Comparison of ENCODE assay signal across 8 cellular contexts in genomic region chr5:131263648-131264452, GRCh38. TPM values are rescaled to one million over a fixed set of nuclear protein-coding genes. Genes with fewer than 3 reads are reported as not detected.
A peak's percentile ranks its signal among the peaks of the same experiment; 100 is the strongest.
DNase-seq lines count a peak whose midpoint lies in the region; ATAC-seq and TF ChIP-seq lines count a peak whose summit lies in the region.

A gene with protein sequence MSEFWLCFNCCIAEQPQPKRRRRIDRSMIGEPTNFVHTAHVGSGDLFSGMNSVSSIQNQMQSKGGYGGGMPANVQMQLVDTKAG (plus strand): TSS chr5:131264053. CDS start chr5:131359494, 95,441 bp downstream.

- H3K4me3 ChIP-seq in coronary artery, result peak within 1 kb of the TSS; percentile 86

- TF ChIP-seq CTCF in AG09319 (IDR thresholded peaks at IDR 0.05; ENCODE audit: low read depth, low read length), result no peak
- TF ChIP-seq CTCF in coronary artery (IDR thresholded peaks at IDR 0.05), result no peak

- ATAC-seq in GM18873 (IDR thresholded peaks at IDR 0.05; ENCODE audit: low FRiP score, unreplicated experiment) (peak; percentile 61), HG03139 (IDR thresholded peaks at IDR 0.05; ENCODE audit: unreplicated experiment) (peak; percentile 81)

- DNase-seq in AG09319 (ENCODE audit: extremely low read depth, low read depth), result peak; percentile 52
- DNase-seq in NCI-H460 (ENCODE audit: extremely low read depth, low read depth), result peak; percentile 81
- peak; percentile 85 for DNase-seq in activated CD4-positive, alpha-beta T cell treated with anti-CD3 and anti-CD28 coated beads for 48 hours
- DNase-seq in coronary artery (ENCODE audit: low spot score), result peak; percentile 89
- peak; percentile 97 for DNase-seq in left kidney (ENCODE audit: low read depth, low spot score)
- peak; percentile 84 to 85 for DNase-seq in stimulated activated CD4-positive, alpha-beta T cell treated with anti-CD3 and anti-CD28 coated beads, Interleukin-2, amount 100 ng/mL, for 24 hours

- peak within 1 kb of the TSS; percentile 81 to 86 for H3K27ac ChIP-seq in coronary artery

RNA-seq across cellular contexts. Expression of the gene that starts here (rescaled TPM):
- total RNA-seq in NCI-H460 (2014; rRNA removed; shearing (Covaris generic)), result 45.9 and 51.8 TPM in 2 replicates
- polyA plus RNA-seq in NCI-H460 (2014; cell fraction: nucleus; rRNA removed), result 23.1 and 24.8 TPM in 2 replicates

Comparison
In these comparisons a context has a peak if more than half of its experiments do, and no peak if none do; other contexts are left out.
1. Peak in every context shown above with its lines: DNase-seq, ATAC-seq, H3K4me3 ChIP-seq and H3K27ac ChIP-seq.